13 cellular contexts compared by ENCODE assay signal in the genomic region with DNA sequence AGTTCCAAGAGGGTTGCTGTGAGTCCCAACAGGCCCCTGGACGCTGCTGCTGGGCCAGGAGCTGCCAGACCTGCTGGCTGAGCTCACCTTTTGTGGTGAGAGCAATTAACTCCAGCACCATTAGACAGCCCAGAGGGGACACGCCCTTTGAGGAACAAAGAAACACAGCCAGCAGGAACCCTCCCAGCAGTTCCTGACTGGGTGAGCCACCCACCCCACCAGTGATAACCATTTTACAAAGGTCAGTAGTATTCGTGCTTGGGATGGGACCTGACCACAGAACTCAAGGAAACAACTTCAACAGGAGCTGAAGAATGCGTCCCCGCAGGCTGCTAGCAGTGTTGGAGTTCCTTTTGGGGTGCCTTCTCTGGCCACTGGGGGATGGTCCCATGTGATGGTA. TPM values are rescaled to one million over a fixed set of nuclear protein-coding genes. Genes with fewer than 3 reads are reported as not detected.
A peak's percentile ranks its signal among the peaks of the same experiment; 100 is the strongest.
DNase-seq lines count a peak whose midpoint lies in the region; ATAC-seq and TF ChIP-seq lines count a peak whose summit lies in the region.
"Had no signal": no experiment of that assay in that cellular context is flagged by ENCODE, and none has a peak within 500 bp of the region (broad histone marks: within the 10 kb centered on the region; RNA-seq: fewer than 3 reads in every experiment).

No MANE protein-coding gene starts in this region.

- H3K27me3 ChIP-seq in breast epithelium (no peaks in the 10 kb centered on the region), thyroid gland (no peaks in the 10 kb centered on the region)
- H3K27me3 ChIP-seq: BE2C had no signal

- H3K4me3 ChIP-seq in breast epithelium (peak overlapping the region in 1 of 3 donors; percentile 31), mucosa of descending colon (no peak overlapping the region), thyroid gland (replicated peaks in 1 of 3) (no peak overlapping the region)

- H3K9me3 ChIP-seq in breast epithelium (no peaks in the 10 kb centered on the region), mucosa of descending colon (no peaks in the 10 kb centered on the region), thyroid gland (no peaks in the 10 kb centered on the region)
- H3K9me3 ChIP-seq: BE2C had no signal

- DNase-seq in COR-L47 (lab: John Stamatoyannopoulos, UW): peak; percentile 85
- peak; percentile 84 for DNase-seq in NCI-H146 treated with DMSO at 0.1 percent for 48 hours (lab: John Stamatoyannopoulos, UW; ENCODE audit: unreplicated experiment)
- DNase-seq in breast epithelium (ENCODE audit: low spot score in 2 of 2): peak in 1 of 2 donors; percentile 87
- peak; percentile 79 to 81 (median 79) for DNase-seq in mucosa of descending colon
- DNase-seq in HPDE6-E6E7 (ENCODE audit: extremely low spot score): no peak
- no peak for DNase-seq in thyroid gland
- DNase-seq: activated CD4-positive, alpha-beta T cell treated with anti-CD3 and anti-CD28 coated beads for 1 hour; activated naive CD4-positive, alpha-beta T cell treated with anti-CD3 and anti-CD28 coated beads for 36 hours; BE2C; retina; SIG-M5 had no signal

- TF ChIP-seq POLR2A in breast epithelium (IDR thresholded peaks at IDR 0.05) (no peak), thyroid gland (IDR thresholded peaks at IDR 0.05) (no peak)

- no peaks in the 10 kb centered on the region for H3K36me3 ChIP-seq in breast epithelium
- H3K36me3 ChIP-seq in mucosa of descending colon (ENCODE audit: low read depth): peaks cover 3% of the 10 kb centered on the region
- no peaks in the 10 kb centered on the region for H3K36me3 ChIP-seq in thyroid gland
- H3K36me3 ChIP-seq: BE2C had no signal

- peak overlapping the region; percentile 52 to 60 for H3K27ac ChIP-seq in breast epithelium
- no peak overlapping the region for H3K27ac ChIP-seq in thyroid gland

- H3K4me1 ChIP-seq in breast epithelium (peaks cover 0 to 12% of the 10 kb centered on the region in 2 donors), mucosa of descending colon (ENCODE audit: low read depth) (peaks cover 66% of the 10 kb centered on the region), thyroid gland (peaks cover 0 to 12% of the 10 kb centered on the region in 2 donors)

- no peak for TF ChIP-seq CTCF in breast epithelium (IDR thresholded peaks at IDR 0.05)
- TF ChIP-seq CTCF in mucosa of descending colon (IDR thresholded peaks at IDR 0.05): no peak
- no peak for TF ChIP-seq CTCF in thyroid gland (IDR thresholded peaks at IDR 0.05)

- ATAC-seq in mucosa of descending colon (peak; percentile 87), GM21576 (IDR thresholded peaks at IDR 0.05; ENCODE audit: unreplicated experiment) (no peak), GM19023 (IDR thresholded peaks at IDR 0.05; ENCODE audit: unreplicated experiment) (no peak)

- WGBS in thyroid gland, 2 donors: 75 to 89% methylated on average over 5 of the region's 5 CpGs

- intact Hi-C loops in breast epithelium (cut with DNase I; ENCODE audit: low total_unique reads) (no loop called here), mucosa of descending colon (cut with DNase I, micrococcal nuclease) (no loop called here), thyroid gland (cut with DNase I) (no loop called here)

RNA-seq across cellular contexts. Expression of gene AFAP1, which starts 38.8 kb away (rescaled TPM):
- 10 to 100 TPM; 14.5 to 21.6 (median 16.6) TPM for total RNA-seq in breast epithelium
- 10 to 100 TPM; 31.4 to 59.1 (median 37.1) TPM for total RNA-seq in mucosa of descending colon
- total RNA-seq in thyroid gland: 10 to 100 TPM; 12.3 to 33.3 (median 26.2) TPM

Comparison
In these comparisons a context has a peak if more than half of its experiments do, and no peak if none do; other contexts are left out.
1. DNase-seq: peak in COR-L47 (single experiment), NCI-H146 treated with DMSO at 0.1 percent for 48 hours (single experiment) and mucosa of descending colon (3 of 3); none in HPDE6-E6E7 (single experiment) and thyroid gland (0 of 2).
2. H3K27ac ChIP-seq: peak in breast epithelium (2 of 2); none in thyroid gland (0 of 3).